ENCODE assay signal across 17 cellular contexts in the genomic region with DNA sequence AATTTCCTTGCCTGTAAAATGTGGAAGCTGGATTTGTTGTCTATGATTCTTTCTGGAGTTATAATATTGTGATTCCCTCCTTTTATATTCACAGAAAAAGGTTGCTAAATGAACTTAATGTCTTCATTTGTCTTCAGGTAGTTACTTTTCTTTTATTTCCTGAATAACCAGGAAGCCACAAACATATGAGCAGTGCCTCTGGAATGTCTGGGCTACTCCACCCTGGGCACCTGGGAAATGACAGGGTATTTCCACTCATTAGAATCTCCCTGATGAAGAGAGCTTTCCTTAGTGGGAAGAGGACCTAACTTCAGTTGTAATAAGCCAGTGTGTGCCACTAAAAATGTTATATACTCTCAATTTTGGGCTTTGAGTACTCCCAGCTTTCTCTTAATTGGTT. TPM values are rescaled to one million over a fixed set of nuclear protein-coding genes. Genes with fewer than 3 reads are reported as not detected.
A peak's percentile ranks its signal among the peaks of the same experiment; 100 is the strongest.
DNase-seq lines count a peak whose midpoint lies in the region; ATAC-seq, FAIRE-seq and TF ChIP-seq lines count a peak whose summit lies in the region.
"Had no signal": no experiment of that assay in that cellular context is flagged by ENCODE, and none has a peak within 500 bp of the region (broad histone marks: within the 10 kb centered on the region; RNA-seq: fewer than 3 reads in every experiment).

No MANE protein-coding gene starts in this region.

- TF ChIP-seq CTCF in astrocyte of the spinal cord (IDR thresholded peaks at IDR 0.05; ENCODE audit: low read depth, low read length) = no peak
- TF ChIP-seq CTCF in type B pancreatic cell (conservative IDR thresholded peaks at IDR 0.05) = no peak
- no peak for TF ChIP-seq CTCF in sigmoid colon (IDR thresholded peaks at IDR 0.05)

- H3K27me3 ChIP-seq in sigmoid colon = no peaks in the 10 kb centered on the region
- H3K27me3 ChIP-seq: gastroesophageal sphincter had no signal

- H3K27me3 Mint-ChIP-seq in type B pancreatic cell = no peaks in the 10 kb centered on the region
- H3K27me3 Mint-ChIP-seq: CD8-positive, alpha-beta memory T cell had no signal

- no peaks in the 10 kb centered on the region for H3K36me3 ChIP-seq in sigmoid colon
- H3K36me3 ChIP-seq: gastroesophageal sphincter had no signal

- in situ Hi-C loops in astrocyte of the spinal cord (cut with HindIII; ENCODE audit: low sequenced_read_pairs) = no loop called here

- peaks cover 0 to 8% (median 2%) of the 10 kb centered on the region in 4 donors for H3K4me1 ChIP-seq in sigmoid colon

- TF ChIP-seq EP300 in sigmoid colon (IDR thresholded peaks at IDR 0.05) = no peak

- H3K27ac ChIP-seq in sigmoid colon = no peak overlapping the region
- H3K27ac ChIP-seq: coronary artery, gastroesophageal sphincter had no signal

- ATAC-seq in GM19397 (IDR thresholded peaks at IDR 0.05; ENCODE audit: unreplicated experiment) = no peak
- ATAC-seq: gastroesophageal sphincter, HepG2 had no signal

- H3K4me3 Mint-ChIP-seq in type B pancreatic cell = peak overlapping the region; percentile 51
- H3K4me3 Mint-ChIP-seq: CD8-positive, alpha-beta memory T cell; T-helper 1 cell treated with Interleukin-12 subunit alpha and Interleukin-12 subunit beta and Interleukin-4 antibody, amounts not matched to agents 30 μg/mL and 1 μg/mL, for 36 hours had no signal

- H3K9me3 ChIP-seq in sigmoid colon = no peaks in the 10 kb centered on the region
- H3K9me3 ChIP-seq: gastroesophageal sphincter had no signal

- no peaks in the 10 kb centered on the region for H3K9me3 Mint-ChIP-seq in type B pancreatic cell
- H3K9me3 Mint-ChIP-seq: CD8-positive, alpha-beta memory T cell; T-helper 1 cell treated with Interleukin-12 subunit alpha and Interleukin-12 subunit beta and Interleukin-4 antibody, amounts not matched to agents 30 μg/mL and 1 μg/mL, for 36 hours had no signal

- intact Hi-C loops in sigmoid colon (cut with DNase I) = no loop called here

- DNase-seq in HTR-8/SVneo (ENCODE audit: insufficient read length, low spot score) = peak; percentile 23
- peak; percentile 50 for DNase-seq in astrocyte of the spinal cord (ENCODE audit: low read depth, low spot score)
- DNase-seq in kidney glomerular epithelial cell (lab: John Stamatoyannopoulos, UW) = peak; percentile 69
- no peak for DNase-seq in type B pancreatic cell (ENCODE audit: extremely low spot score, unreplicated experiment)
- no peak for DNase-seq in cerebellar cortex (ENCODE audit: low spot score)
- DNase-seq in stimulated activated CD4-positive, alpha-beta T cell treated with anti-CD3 and anti-CD28 coated beads, Interleukin-4, amount 100 ng/mL, for 4 hours = no peak
- no peak for DNase-seq in sigmoid colon
- DNase-seq: activated CD4-positive, alpha-beta T cell treated with anti-CD3 and anti-CD28 coated beads, Interleukin-2, amount 50 U/mL, for 48 hours; activated naive CD4-positive, alpha-beta T cell treated with Interleukin-2 at 50 U/mL for 16 hours; CD8-positive, alpha-beta memory T cell; NCI-H82 had no signal

- H3K4me1 Mint-ChIP-seq in type B pancreatic cell (ENCODE audit: unreplicated experiment) = peaks cover 6% of the 10 kb centered on the region

- H3K36me3 Mint-ChIP-seq in type B pancreatic cell = no peaks in the 10 kb centered on the region

- no peak for FAIRE-seq in HTR-8/SVneo (lab: Jason Lieb, UNC)
- FAIRE-seq: HepG2 had no signal

- peak overlapping the region; percentile 96 for H3K27ac Mint-ChIP-seq in type B pancreatic cell
- H3K27ac Mint-ChIP-seq: CD8-positive, alpha-beta memory T cell; T-helper 1 cell treated with Interleukin-12 subunit alpha and Interleukin-12 subunit beta and Interleukin-4 antibody, amounts not matched to agents 30 μg/mL and 1 μg/mL, for 36 hours had no signal

- TF ChIP-seq POLR2A in sigmoid colon (IDR thresholded peaks at IDR 0.05) = no peak

- H3K4me3 ChIP-seq in astrocyte of the spinal cord (ENCODE audit: low read depth, low read length) (no peak overlapping the region), sigmoid colon (no peak overlapping the region)
- H3K4me3 ChIP-seq: coronary artery, gastroesophageal sphincter, lung had no signal

RNA-seq across cellular contexts. Expression of gene SLMAP, which starts 3.8 kb away (rescaled TPM):
- total RNA-seq in type B pancreatic cell (ENCODE audit: low replicate concordance) (55.1 and 71.0 TPM in 2 replicates), sigmoid colon (100 to 1,000 TPM; 300 to 745 (median 456) TPM)
- 10 to 100 TPM; 28.2 to 32.7 (median 31.4) TPM for polyA plus RNA-seq in sigmoid colon

RNA-seq across cellular contexts. Expression of gene DENND6A, which starts 59.4 kb away (rescaled TPM):
- total RNA-seq in type B pancreatic cell (ENCODE audit: low replicate concordance) = 29.6 and 31.2 TPM in 2 replicates
- total RNA-seq in sigmoid colon = 10 to 100 TPM; 23.8 to 51.7 (median 38.4) TPM
- 1 to 10 TPM; 6.0 to 8.6 (median 8.6) TPM for polyA plus RNA-seq in sigmoid colon

Comparison
In these comparisons a context has a peak if more than half of its experiments do, and no peak if none do; other contexts are left out.
1. DNase-seq: peak in HTR-8/SVneo (single experiment), astrocyte of the spinal cord (single experiment) and kidney glomerular epithelial cell (single experiment); none in type B pancreatic cell (single experiment), cerebellar cortex (single experiment), stimulated activated CD4-positive, alpha-beta T cell treated with anti-CD3 and anti-CD28 coated beads, Interleukin-4, amount 100 ng/mL, for 4 hours (0 of 2) and sigmoid colon (single experiment).